25 cellular contexts compared by ENCODE assay signal in genomic region chr3:29521751-29522150, GRCh38.
"Had no signal": no experiment of that assay in that cellular context is flagged by ENCODE, and none has a peak within 500 bp of the region (broad histone marks: within the 10 kb centered on the region; RNA-seq: fewer than 3 reads in every experiment).

No MANE protein-coding gene starts in this region.

- H3K4me3 ChIP-seq: thoracic aorta, vagina had no signal

- H3K4me3 Mint-ChIP-seq: activated naive CD4-positive, alpha-beta T cell treated with anti-CD3 and anti-CD28 coated beads, Interleukin-2, amount 10 ng/mL, durations not matched to agents 7 days and 5 days; activated T-cell treated with anti-CD3 and anti-CD28 coated beads, Interleukin-2, amount 50 U/mL, for 72 hours; brain; dendritic cell treated with granulocyte-macrophage colony-stimulating factor and Interleukin-4, amounts not matched to agents 40 ng/mL and 50 ng/mL, for 4 days; immature natural killer cell; nephron progenitor cell; T-helper 17 cell; type B pancreatic cell had no signal

- H3K36me3 Mint-ChIP-seq: activated naive CD4-positive, alpha-beta T cell treated with anti-CD3 and anti-CD28 coated beads, Interleukin-2, amount 10 ng/mL, durations not matched to agents 7 days and 5 days; brain; immature natural killer cell; type B pancreatic cell had no signal

- H3K4me1 ChIP-seq: foreskin keratinocyte, parathyroid adenoma had no signal

- ATAC-seq: activated T-cell treated with anti-CD3 and anti-CD28 coated beads, Interleukin-2, amount 50 U/mL, for 72 hours; foreskin keratinocyte; left ventricle myocardium superior; sciatic nerve; T-helper 17 cell had no signal

- H3K9me3 ChIP-seq: thoracic aorta, vagina had no signal

- H3K9me3 Mint-ChIP-seq: activated naive CD4-positive, alpha-beta T cell treated with anti-CD3 and anti-CD28 coated beads, Interleukin-2, amount 10 ng/mL, durations not matched to agents 7 days and 5 days; activated T-cell treated with anti-CD3 and anti-CD28 coated beads, Interleukin-2, amount 50 U/mL, for 72 hours; dendritic cell treated with granulocyte-macrophage colony-stimulating factor and Interleukin-4, amounts not matched to agents 40 ng/mL and 50 ng/mL, for 4 days; nephron progenitor cell; type B pancreatic cell had no signal

- H3K27ac ChIP-seq: foreskin keratinocyte, parathyroid adenoma, thoracic aorta had no signal

- H3K27ac Mint-ChIP-seq: activated naive CD4-positive, alpha-beta T cell treated with anti-CD3 and anti-CD28 coated beads, Interleukin-2, amount 10 ng/mL, durations not matched to agents 7 days and 5 days; activated T-cell treated with anti-CD3 and anti-CD28 coated beads, Interleukin-2, amount 50 U/mL, for 72 hours; brain; dendritic cell treated with granulocyte-macrophage colony-stimulating factor and Interleukin-4, amounts not matched to agents 40 ng/mL and 50 ng/mL, for 4 days; immature natural killer cell; nephron progenitor cell; T-helper 17 cell; type B pancreatic cell had no signal

- FAIRE-seq: small intestine had no signal

- DNase-seq: activated CD4-positive, alpha-beta T cell treated with anti-CD3 and anti-CD28 coated beads for 4 hours; activated CD4-positive, alpha-beta T cell treated with anti-CD3 and anti-CD28 coated beads, Interleukin-2, amount 50 U/mL, for 48 hours; activated CD4-positive, CD25-positive, alpha-beta regulatory T cell; activated effector memory CD4-positive, alpha-beta T cell treated with Interleukin-2 at 50 U/mL for 16 hours; activated naive CD4-positive, alpha-beta T cell treated with anti-CD3 and anti-CD28 coated beads, Interleukin-2, amount 10 ng/mL, durations not matched to agents 7 days and 5 days; activated T-cell treated with anti-CD3 and anti-CD28 coated beads, Interleukin-2, amount 50 U/mL, for 72 hours; aorta; caudate nucleus; effector CD4-positive, alpha-beta T cell; erythroblast; foreskin keratinocyte; immature natural killer cell; left ventricle myocardium superior; nephron progenitor cell; small intestine; stimulated activated CD4-positive, alpha-beta T cell treated with anti-CD3 and anti-CD28 coated beads, Interleukin-2, amount 100 ng/mL, for 48 hours; stimulated activated naive CD4-positive, alpha-beta T cell treated with Interleukin-2 at 50 U/mL for 16 hours; T-helper 17 cell had no signal

- H3K27me3 Mint-ChIP-seq: activated naive CD4-positive, alpha-beta T cell treated with anti-CD3 and anti-CD28 coated beads, Interleukin-2, amount 10 ng/mL, durations not matched to agents 7 days and 5 days; dendritic cell treated with granulocyte-macrophage colony-stimulating factor and Interleukin-4, amounts not matched to agents 40 ng/mL and 50 ng/mL, for 4 days; T-helper 17 cell; type B pancreatic cell had no signal

- H3K4me1 Mint-ChIP-seq: activated naive CD4-positive, alpha-beta T cell treated with anti-CD3 and anti-CD28 coated beads, Interleukin-2, amount 10 ng/mL, durations not matched to agents 7 days and 5 days; immature natural killer cell; nephron progenitor cell; T-helper 17 cell had no signal
